ENCODE assay signal across 10 cellular contexts in genomic region chr2:26355038-26355995, GRCh38. TPM values are rescaled to one million over a fixed set of nuclear protein-coding genes. Genes with fewer than 3 reads are reported as not detected.
A peak's percentile ranks its signal among the peaks of the same experiment; 100 is the strongest.
DNase-seq lines count a peak whose midpoint lies in the region; ATAC-seq and TF ChIP-seq lines count a peak whose summit lies in the region.
"Had no signal": no experiment of that assay in that cellular context is flagged by ENCODE, and none has a peak within 500 bp of the region (broad histone marks: within the 10 kb centered on the region; RNA-seq: fewer than 3 reads in every experiment).

No MANE protein-coding gene starts in this region.

- WGBS in esophagus squamous epithelium, 2 donors: 28 to 50% methylated on average over 9 of the region's 9 CpGs
- WGBS in tibial nerve, 2 donors: 51 to 53% methylated on average over 9 of the region's 9 CpGs

- H3K4me3 ChIP-seq in esophagus squamous epithelium (peak overlapping the region in 1 of 4 donors; percentile 17), tibial nerve (no peak overlapping the region)
- H3K4me3 ChIP-seq: heart right ventricle had no signal

- peaks cover 90% of the 10 kb centered on the region for H3K36me3 Mint-ChIP-seq in activated T-cell treated with anti-CD3 and anti-CD28 coated beads, Interleukin-2, amount 50 U/mL, for 24 hours (ENCODE audit: low read depth)

- H3K4me1 ChIP-seq in esophagus squamous epithelium (peaks cover 12 to 80% (median 22%) of the 10 kb centered on the region in 3 donors), tibial nerve (peaks cover 0 to 11% (median 0%) of the 10 kb centered on the region in 4 donors)

- H3K27me3 ChIP-seq in esophagus squamous epithelium: no peaks in the 10 kb centered on the region
- no peaks in the 10 kb centered on the region for H3K27me3 ChIP-seq in tibial nerve
- H3K27me3 ChIP-seq: heart right ventricle had no signal

- H3K4me1 Mint-ChIP-seq in activated T-cell treated with anti-CD3 and anti-CD28 coated beads, Interleukin-2, amount 50 U/mL, for 24 hours (ENCODE audit: low read depth): peaks cover 86% of the 10 kb centered on the region

- H3K36me3 ChIP-seq in esophagus squamous epithelium (peaks cover 0 to 7% (median 0%) of the 10 kb centered on the region in 3 donors), tibial nerve (no peaks in the 10 kb centered on the region)

- TF ChIP-seq POLR2A in esophagus squamous epithelium (IDR thresholded peaks at IDR 0.05) (peak in 1 of 4 donors; percentile 24), tibial nerve (IDR thresholded peaks at IDR 0.05) (no peak)

- no peaks in the 10 kb centered on the region for H3K9me3 Mint-ChIP-seq in activated T-cell treated with anti-CD3 and anti-CD28 coated beads, Interleukin-2, amount 50 U/mL, for 24 hours

- no peaks in the 10 kb centered on the region for H3K27me3 Mint-ChIP-seq in activated T-cell treated with anti-CD3 and anti-CD28 coated beads, Interleukin-2, amount 50 U/mL, for 24 hours

- H3K27ac ChIP-seq in esophagus squamous epithelium (peak overlapping the region; percentile 70 to 93 (median 82)), tibial nerve (no peak overlapping the region)
- H3K27ac ChIP-seq: heart right ventricle had no signal

- no peak overlapping the region for H3K4me3 Mint-ChIP-seq in activated T-cell treated with anti-CD3 and anti-CD28 coated beads, Interleukin-2, amount 50 U/mL, for 24 hours

- ATAC-seq in HG02759 (IDR thresholded peaks at IDR 0.05; ENCODE audit: unreplicated experiment): no peak
- no peak for ATAC-seq in GM21447 (IDR thresholded peaks at IDR 0.05; ENCODE audit: unreplicated experiment)

- H3K9me3 ChIP-seq in esophagus squamous epithelium: no peaks in the 10 kb centered on the region
- H3K9me3 ChIP-seq in tibial nerve: no peaks in the 10 kb centered on the region
- H3K9me3 ChIP-seq: heart right ventricle had no signal

- no peak for TF ChIP-seq EP300 in tibial nerve (IDR thresholded peaks at IDR 0.05)

- H3K27ac Mint-ChIP-seq in activated T-cell treated with anti-CD3 and anti-CD28 coated beads, Interleukin-2, amount 50 U/mL, for 24 hours: peak overlapping the region; percentile 14

- no peak for DNase-seq in activated T-cell treated with anti-CD3 and anti-CD28 coated beads, Interleukin-2, amount 50 U/mL, for 24 hours
- no peak for DNase-seq in activated T-cell treated with anti-CD3 and anti-CD28 coated beads, Interleukin-2, amount 50 U/mL, for 48 hours
- peak; percentile 14 for DNase-seq in OCI-M2 (lab: John Stamatoyannopoulos, UW; ENCODE audit: unreplicated experiment)
- DNase-seq in esophagus squamous epithelium (lab: John Stamatoyannopoulos, UW): no peak
- DNase-seq in smooth muscle cell of the brain vasculature (ENCODE audit: low read depth, low spot score): peak; percentile 73
- no peak for DNase-seq in tibial nerve (ENCODE audit: low spot score in 2 of 2)
- DNase-seq: activated CD4-positive, alpha-beta T cell treated with anti-CD3 and anti-CD28 coated beads for 1 hour; heart right ventricle had no signal

- TF ChIP-seq CTCF in esophagus squamous epithelium (IDR thresholded peaks at IDR 0.05): no peak
- no peak for TF ChIP-seq CTCF in tibial nerve (IDR thresholded peaks at IDR 0.05)

- intact Hi-C loops in esophagus squamous epithelium (cut with DNase I): no loop called here

RNA-seq across cellular contexts. Expression of gene ADGRF3, which starts 8.7 kb away (rescaled TPM):
- total RNA-seq in esophagus squamous epithelium (under 1 TPM in 1 of 4 donors, not detected in 3; 0.41 TPM), tibial nerve (under 1 TPM in 1 of 4 donors, not detected in 3; under 0.01 TPM)

RNA-seq across cellular contexts. Expression of gene SELENOI, which starts 9.4 kb away (rescaled TPM):
- total RNA-seq in esophagus squamous epithelium (10 to 100 TPM; 23.1 to 46.6 (median 32.4) TPM), tibial nerve (10 to 100 TPM; 13.5 to 22.2 (median 17.1) TPM)

RNA-seq across cellular contexts. Expression of gene DRC1, which starts 46.4 kb away (rescaled TPM):
- total RNA-seq in esophagus squamous epithelium: not detected
- 1 to 10 TPM in 2 of 4 donors, under 1 TPM in 2; 0.22 to 5.7 (median 1.7) TPM for total RNA-seq in tibial nerve

Comparison
In these comparisons a context has a peak if more than half of its experiments do, and no peak if none do; other contexts are left out.
1. DNase-seq: peak in OCI-M2 (single experiment) and smooth muscle cell of the brain vasculature (single experiment); none in activated T-cell treated with anti-CD3 and anti-CD28 coated beads, Interleukin-2, amount 50 U/mL, for 24 hours (single experiment), activated T-cell treated with anti-CD3 and anti-CD28 coated beads, Interleukin-2, amount 50 U/mL, for 48 hours (0 of 2), esophagus squamous epithelium (single experiment) and tibial nerve (0 of 2).
2. H3K27ac ChIP-seq: peak in esophagus squamous epithelium (4 of 4); none in tibial nerve (0 of 4).